In the genomic region with DNA sequence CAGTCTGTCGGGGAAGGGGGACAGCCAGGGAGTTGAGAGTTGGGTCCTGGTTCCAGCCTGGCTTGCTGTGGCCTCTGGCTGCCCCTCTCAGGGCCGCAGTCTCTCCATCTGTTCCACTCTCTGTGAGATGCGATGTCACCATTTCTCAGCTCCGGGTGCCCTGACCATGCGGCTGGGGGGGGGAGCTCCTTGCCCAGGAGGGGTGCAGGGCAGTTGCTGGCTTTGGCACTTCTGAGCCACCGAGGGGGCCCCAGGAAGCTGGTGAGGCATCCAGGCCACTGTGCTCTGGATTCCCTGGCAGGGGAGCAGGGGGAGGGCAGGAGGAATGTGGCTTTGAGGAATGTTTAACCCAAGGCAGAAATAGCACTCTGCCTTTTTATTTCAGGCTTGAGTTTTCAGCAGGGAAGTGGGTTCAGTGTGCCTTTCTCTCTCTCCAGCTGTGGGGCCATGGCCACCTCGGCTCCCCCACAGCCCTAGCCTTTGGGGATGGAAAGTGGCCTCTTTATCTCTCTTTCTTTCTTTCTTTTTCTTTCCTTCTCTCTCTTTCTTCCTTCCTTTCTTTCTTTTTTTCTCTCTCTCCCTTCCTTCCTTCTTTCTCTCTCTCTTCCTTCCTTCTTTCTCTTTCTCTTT, we compare ENCODE assay signal across 10 cellular contexts. TPM values are rescaled to one million over a fixed set of nuclear protein-coding genes. Genes with fewer than 3 reads are reported as not detected.
DNase-seq lines count a peak whose midpoint lies in the region; ATAC-seq, FAIRE-seq and TF ChIP-seq lines count a peak whose summit lies in the region.
"Had no signal": no experiment of that assay in that cellular context is flagged by ENCODE, and none has a peak within 500 bp of the region (broad histone marks: within the 10 kb centered on the region; RNA-seq: fewer than 3 reads in every experiment).

No MANE protein-coding gene starts in this region.

- H3K9me3 Mint-ChIP-seq in Calu3 (ENCODE audit: low read depth, unreplicated experiment) = no peaks in the 10 kb centered on the region
- H3K9me3 Mint-ChIP-seq: activated naive CD4-positive, alpha-beta T cell treated with anti-CD3 and anti-CD28 coated beads, Interleukin-2, amount 10 ng/mL, durations not matched to agents 7 days and 5 days had no signal

- H3K27ac ChIP-seq in SJCRH30 = peak overlapping the region; percentile 35
- peak overlapping the region; percentile 45 to 71 (median 60) for H3K27ac ChIP-seq in pancreas
- H3K27ac ChIP-seq: PC-9 had no signal

- H3K4me3 Mint-ChIP-seq in Calu3 (ENCODE audit: low read depth, unreplicated experiment) = peak overlapping the region; percentile 10
- H3K4me3 Mint-ChIP-seq: activated naive CD4-positive, alpha-beta T cell treated with anti-CD3 and anti-CD28 coated beads, Interleukin-2, amount 10 ng/mL, durations not matched to agents 7 days and 5 days had no signal

- ATAC-seq in pancreas (peak; percentile 20 to 71 (median 62)), HG02970 (IDR thresholded peaks at IDR 0.05; ENCODE audit: low FRiP score, unreplicated experiment) (no peak), GM21717 (IDR thresholded peaks at IDR 0.05; ENCODE audit: unreplicated experiment) (no peak)

- H3K9me3 ChIP-seq in SJCRH30 (replicated peaks) (no peaks in the 10 kb centered on the region), pancreas (no peaks in the 10 kb centered on the region)

- no peak for FAIRE-seq in pancreas (lab: Jason Lieb, UNC)

- 44 to 54% methylated on average over 7 of the region's 7 CpGs for WGBS in pancreas, 2 donors

- DNase-seq in Calu3 (peak; percentile 31), SJCRH30 (peak; percentile 89), fibroblast of mammary gland (ENCODE audit: low read depth) (peak; percentile 42), pancreas (peak in 3 of 6 donors; percentile 57 to 71 (median 63)), NCI-H2081 (lab: John Stamatoyannopoulos, UW) (no peak), NCI-H1105 (lab: John Stamatoyannopoulos, UW) (no peak)
- DNase-seq: activated naive CD4-positive, alpha-beta T cell treated with anti-CD3 and anti-CD28 coated beads, Interleukin-2, amount 10 ng/mL, durations not matched to agents 7 days and 5 days had no signal

- H3K36me3 ChIP-seq in SJCRH30 (peaks cover 19% of the 10 kb centered on the region), pancreas (no peaks in the 10 kb centered on the region)

- no peaks in the 10 kb centered on the region for H3K27me3 ChIP-seq in SJCRH30
- H3K27me3 ChIP-seq in pancreas = no peaks in the 10 kb centered on the region

- no peak overlapping the region for H3K4me3 ChIP-seq in SJCRH30
- H3K4me3 ChIP-seq in fibroblast of mammary gland (ENCODE audit: control insufficient read depth, low read depth, low read length) = no peak overlapping the region
- no peak overlapping the region for H3K4me3 ChIP-seq in pancreas
- H3K4me3 ChIP-seq: PC-9 had no signal

- H3K27ac Mint-ChIP-seq in Calu3 (ENCODE audit: unreplicated experiment) = peak overlapping the region; percentile 40
- H3K27ac Mint-ChIP-seq: activated naive CD4-positive, alpha-beta T cell treated with anti-CD3 and anti-CD28 coated beads, Interleukin-2, amount 10 ng/mL, durations not matched to agents 7 days and 5 days had no signal

- peaks cover 23% of the 10 kb centered on the region for H3K4me1 Mint-ChIP-seq in Calu3 (ENCODE audit: low read depth, unreplicated experiment)
- H3K4me1 Mint-ChIP-seq: activated naive CD4-positive, alpha-beta T cell treated with anti-CD3 and anti-CD28 coated beads, Interleukin-2, amount 10 ng/mL, durations not matched to agents 7 days and 5 days had no signal

- TF ChIP-seq CTCF in Calu3 (IDR thresholded peaks at IDR 0.05; ENCODE audit: unreplicated experiment) (no peak), fibroblast of mammary gland (conservative IDR thresholded peaks at IDR 0.05; ENCODE audit: control insufficient read depth, insufficient read depth, low read depth, low read length) (no peak), pancreas (IDR thresholded peaks at IDR 0.05) (no peak)

- H3K27me3 Mint-ChIP-seq in Calu3 (ENCODE audit: unreplicated experiment) = no peaks in the 10 kb centered on the region

- intact Hi-C loops in Calu3 (cut with micrococcal nuclease; ENCODE audit: unreplicated experiment) (no loop called here), pancreas (cut with DNase I) (no loop called here)

- H3K4me1 ChIP-seq in SJCRH30 (peaks cover 51% of the 10 kb centered on the region), pancreas (no peaks in the 10 kb centered on the region)

- CTCF ChIA-PET in Calu3 (lab: Charles Lee) = interaction anchor here (0.7 kb wide), 1 partner anchor 1481 kb away, joined by 9 read pairs; a partner anchor contains a TSS

- peaks cover 7% of the 10 kb centered on the region for H3K36me3 Mint-ChIP-seq in Calu3 (ENCODE audit: insufficient read depth, unreplicated experiment)
- H3K36me3 Mint-ChIP-seq: activated naive CD4-positive, alpha-beta T cell treated with anti-CD3 and anti-CD28 coated beads, Interleukin-2, amount 10 ng/mL, durations not matched to agents 7 days and 5 days had no signal

- no TSS peak for BruUV-seq in Calu3 (replicated peaks; lab: Mats Ljungman, UMichigan)

RNA-seq across cellular contexts. Expression of a gene that starts 11.0 kb away (rescaled TPM):
- total RNA-seq in Calu3 (2022) (14.4 and 16.1 TPM in 2 replicates), pancreas (1 to 10 TPM; 3.0 to 8.6 (median 5.5) TPM)
- total RNA-seq in SJCRH30 (2014; rRNA removed; shearing (Covaris generic)) = 86.2 and 89.2 TPM in 2 replicates
- 1 to 10 TPM; 4.7 to 4.8 TPM for polyA plus RNA-seq in pancreas

Comparison
In these comparisons a context has a peak if more than half of its experiments do, and no peak if none do; other contexts are left out.
1. DNase-seq: peak in Calu3 (single experiment), SJCRH30 (2 of 2) and fibroblast of mammary gland (single experiment); none in NCI-H2081 (0 of 2) and NCI-H1105 (single experiment).
2. ATAC-seq: peak in pancreas (4 of 4); none in HG02970 (single experiment) and GM21717 (single experiment).